Comparison of ENCODE assay signal across 19 cellular contexts in genomic region chr3:175003590-175003989, GRCh38.
DNase-seq lines count a peak whose midpoint lies in the region; ATAC-seq, FAIRE-seq and TF ChIP-seq lines count a peak whose summit lies in the region.
"Had no signal": no experiment of that assay in that cellular context is flagged by ENCODE, and none has a peak within 500 bp of the region (broad histone marks: within the 10 kb centered on the region; RNA-seq: fewer than 3 reads in every experiment).

No MANE protein-coding gene starts in this region.

- no peak for TF ChIP-seq RAD21 in HepG2 (CRISPR knock-in tag; IDR thresholded peaks at IDR 0.05)

- H3K9ac ChIP-seq in HepG2 (ENCODE audit: insufficient read depth, low read depth, low read length) (no peak overlapping the region), fibroblast of lung (ENCODE audit: insufficient read depth, low read length) (no peak overlapping the region)

- H3K27me3 ChIP-seq in HepG2 (ENCODE audit: control insufficient read depth in 1 of 2, insufficient read depth in 2 of 2, low read length in 2 of 2) (no peaks in the 10 kb centered on the region), right lobe of liver (no peaks in the 10 kb centered on the region), fibroblast of lung (ENCODE audit: control insufficient read depth, insufficient read depth, low read length) (no peaks in the 10 kb centered on the region)

- H3K4me2 ChIP-seq in HepG2 (ENCODE audit: low read depth, low read length) = no peak overlapping the region
- H3K4me2 ChIP-seq in fibroblast of lung (ENCODE audit: extremely low read depth, insufficient read depth, low read length) = no peak overlapping the region

- intact Hi-C loops in HepG2 (cut with micrococcal nuclease; ENCODE audit: unreplicated experiment) (no loop called here), right lobe of liver (cut with DNase I) (no loop called here)

- no TSS peak for BruUV-seq in HepG2 (replicated peaks; lab: Mats Ljungman, UMichigan)

- H3K27ac ChIP-seq in HepG2 (ENCODE audit: extremely low read length, insufficient read depth, low read length) = no peak overlapping the region
- no peak overlapping the region for H3K27ac ChIP-seq in right lobe of liver
- peak overlapping the region; percentile 65 for H3K27ac ChIP-seq in fibroblast of lung (ENCODE audit: insufficient read depth, low read length)

- TF ChIP-seq EP300 in HepG2 (IDR thresholded peaks at IDR 0.05; ENCODE audit: low read depth in 2 of 2, low read length in 2 of 2) = no peak
- TF ChIP-seq EP300 in HepG2 (CRISPR knock-in tag; IDR thresholded peaks at IDR 0.05; ENCODE audit: borderline replicate concordance) = no peak

- WGBS in HepG2 (ENCODE audit: low lambda C conversion rate) = 27% methylated on average over 2 of the region's 2 CpGs
- WGBS in right lobe of liver (ENCODE audit: insufficient coverage, low coverage, low lambda C conversion rate, missing lambda C conversion rate) = 100% methylated on average over 2 of the region's 2 CpGs

- H3K36me3 ChIP-seq in HepG2 (replicated peaks in 1 of 2; ENCODE audit: control insufficient read depth in 1 of 2, insufficient read depth in 2 of 2, low read length in 2 of 2) = no peaks in the 10 kb centered on the region
- H3K36me3 ChIP-seq in right lobe of liver = no peaks in the 10 kb centered on the region
- no peaks in the 10 kb centered on the region for H3K36me3 ChIP-seq in fibroblast of lung (ENCODE audit: control insufficient read depth, insufficient read depth, low read length)
- H3K36me3 ChIP-seq: HAP-1 had no signal

- POLR2A ChIA-PET in HepG2 (lab: Yijun Ruan, JAX) = no interaction called here

- H3K4me3 ChIP-seq in HepG2 (replicated peaks in 1 of 3; ENCODE audit: insufficient read depth in 1 of 3, low read depth in 2 of 3, low read length in 3 of 3) = no peak overlapping the region
- no peak overlapping the region for H3K4me3 ChIP-seq in right lobe of liver
- no peak overlapping the region for H3K4me3 ChIP-seq in fibroblast of lung (replicated peaks in 1 of 4; ENCODE audit: control extremely low read depth in 1 of 4, insufficient read depth in 1 of 4, low read depth in 3 of 4, low read length in 4 of 4)
- H3K4me3 ChIP-seq: HAP-1 had no signal

- TF ChIP-seq CTCF in HepG2 (CRISPR knock-in tag; IDR thresholded peaks at IDR 0.05) = no peak
- no peak for TF ChIP-seq CTCF in right lobe of liver (IDR thresholded peaks at IDR 0.05)
- TF ChIP-seq CTCF in fibroblast of lung (conservative IDR thresholded peaks at IDR 0.05 in 1 of 2, IDR thresholded peaks at IDR 0.05 in 1 of 2; ENCODE audit: low read depth in 1 of 2, low read length in 2 of 2) = no peak

- H2AFZ ChIP-seq in HepG2 (ENCODE audit: low read length) = no peak overlapping the region
- no peak overlapping the region for H2AFZ ChIP-seq in fibroblast of lung (ENCODE audit: low read length)

- in situ Hi-C loops in HepG2 (cut with HindIII; ENCODE audit: extremely low pct_ligation_motif_present, low pct_unique_long_range_greater_than_20kb) = no loop called here

- FAIRE-seq in HepG2 (lab: Jason Lieb, UNC) = no peak

- ATAC-seq in HepG2 (no peak), right lobe of liver (no peak), GM21381 (IDR thresholded peaks at IDR 0.05; ENCODE audit: unreplicated experiment) (no peak)
- ATAC-seq: Panc1, T-cell had no signal

- no peaks in the 10 kb centered on the region for H3K9me3 ChIP-seq in HepG2 (ENCODE audit: low read length)
- no peaks in the 10 kb centered on the region for H3K9me3 ChIP-seq in right lobe of liver
- H3K9me3 ChIP-seq in fibroblast of lung (ENCODE audit: control insufficient read depth, insufficient read depth, low read depth, low read length) = no peaks in the 10 kb centered on the region
- H3K9me3 ChIP-seq: HAP-1 had no signal

- TF ChIP-seq POLR2A in HepG2 (IDR thresholded peaks at IDR 0.05; ENCODE audit: insufficient read depth in 1 of 2, low read depth in 2 of 2, low read length in 2 of 2) (no peak), right lobe of liver (IDR thresholded peaks at IDR 0.05) (no peak)

- H3K79me2 ChIP-seq in HepG2 (ENCODE audit: insufficient read depth, low read length) (no peaks in the 10 kb centered on the region), fibroblast of lung (ENCODE audit: control insufficient read depth, insufficient read depth, low read length) (no peaks in the 10 kb centered on the region)

- DNase-seq in HepG2 (ENCODE audit: low spot score) = no peak
- DNase-seq in right lobe of liver = no peak
- DNase-seq in NCI-H69 (lab: John Stamatoyannopoulos, UW) = peak; percentile 27
- DNase-seq in fibroblast of lung (ENCODE audit: low read depth in 2 of 2) = no peak
- no peak for DNase-seq in NCI-H187 treated with DMSO at 0.1 percent for 48 hours (lab: John Stamatoyannopoulos, UW)
- DNase-seq in SHP77 (lab: John Stamatoyannopoulos, UW) = no peak
- DNase-seq in NCI-H1105 (lab: John Stamatoyannopoulos, UW) = no peak
- DNase-seq: 8988T; DMS79; Kasumi-1; NCI-H1417; NCI-H1694 treated with DMSO at 0.1 percent for 48 hours; NCI-H510A treated with DMSO at 0.1 percent for 48 hours; NCI-H774; NK-92 treated with Interleukin-12 subunit alpha and Interleukin-12 subunit beta, amount 100 ng/mL, for 24 hours; T-cell had no signal

- CTCF ChIA-PET in HepG2 (lab: Yijun Ruan, JAX; ENCODE audit: low intra/inter-chr PET ratio, low total read pairs) = no interaction called here

- no peaks in the 10 kb centered on the region for H4K20me1 ChIP-seq in HepG2 (ENCODE audit: insufficient read depth, low read length)
- no peaks in the 10 kb centered on the region for H4K20me1 ChIP-seq in fibroblast of lung (ENCODE audit: control insufficient read depth, extremely low read depth, insufficient read depth, low read length)

- no peaks in the 10 kb centered on the region for H3K4me1 ChIP-seq in HepG2 (ENCODE audit: insufficient read depth, low read length)
- H3K4me1 ChIP-seq in right lobe of liver = no peaks in the 10 kb centered on the region
- peaks cover 4% of the 10 kb centered on the region for H3K4me1 ChIP-seq in fibroblast of lung (ENCODE audit: control insufficient read depth, extremely low read depth, insufficient read depth, low read length)
- H3K4me1 ChIP-seq: HAP-1 had no signal

TF ChIP-seq in HepG2, 621 proteins besides CTCF, POLR2A, EP300 and RAD21:
- TF ChIP-seq ATF7 (IDR thresholded peaks at IDR 0.05) (peak; percentile 61), ATF7 (CRISPR knock-in tag; IDR thresholded peaks at IDR 0.05) (no peak), ONECUT2 (CRISPR knock-in tag; IDR thresholded peaks at IDR 0.05) (no peak)
